Comparison of ENCODE assay signal across 8 cellular contexts in the genomic region with DNA sequence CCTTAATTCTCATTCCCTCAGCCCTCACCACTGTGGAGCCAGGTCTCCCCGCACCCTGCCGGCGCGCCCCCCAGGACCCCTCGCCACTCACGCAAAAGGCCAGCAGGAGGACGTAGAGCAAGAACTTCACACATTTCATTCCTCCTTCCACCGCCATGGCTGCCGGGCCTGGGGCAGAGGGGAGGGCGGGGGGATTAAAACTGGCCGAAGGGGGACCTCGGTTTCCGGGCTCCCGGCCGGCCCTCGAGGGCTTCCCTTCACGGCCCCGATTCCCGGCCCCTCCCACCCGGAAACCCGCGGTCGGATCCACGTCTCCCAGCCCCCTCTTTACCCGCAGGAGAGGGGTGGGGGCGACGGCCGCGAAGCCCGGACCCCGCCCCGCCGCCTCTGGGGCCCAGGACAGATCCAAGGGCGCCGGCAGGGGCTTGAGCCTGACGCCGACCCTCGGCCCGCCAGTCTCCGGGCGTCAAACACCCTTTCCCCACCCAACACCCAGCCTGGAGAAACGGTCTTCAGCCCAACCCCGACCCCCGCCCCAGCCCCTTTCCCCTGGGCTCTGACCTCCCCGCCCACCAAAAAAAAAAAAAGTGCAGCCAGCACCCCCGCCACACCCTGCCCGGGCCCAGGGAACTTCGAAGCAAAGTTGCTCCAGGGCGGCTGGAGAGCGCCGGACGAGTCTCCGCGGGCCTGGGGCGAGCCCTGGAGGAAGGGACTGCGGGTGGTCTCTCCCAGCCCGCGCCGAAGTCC. TPM values are rescaled to one million over a fixed set of nuclear protein-coding genes. Genes with fewer than 3 reads are reported as not detected.
A peak's percentile ranks its signal among the peaks of the same experiment; 100 is the strongest.
DNase-seq lines count a peak whose midpoint lies in the region; ATAC-seq and TF ChIP-seq lines count a peak whose summit lies in the region.

No MANE protein-coding gene starts in this region.

- peaks cover 8% of the 10 kb centered on the region for H3K27me3 Mint-ChIP-seq in progenitor cell of endocrine pancreas

- peaks cover 24% of the 10 kb centered on the region for H3K4me1 Mint-ChIP-seq in progenitor cell of endocrine pancreas (ENCODE audit: low read depth)

- TF ChIP-seq POLR2A in adrenal gland (IDR thresholded peaks at IDR 0.05): no peak

- peaks cover 0 to 38% of the 10 kb centered on the region in 2 donors for H3K36me3 ChIP-seq in adrenal gland (replicated peaks in 1 of 2)

- H3K9me3 Mint-ChIP-seq in progenitor cell of endocrine pancreas (ENCODE audit: low read depth): no peaks in the 10 kb centered on the region

- H3K27ac Mint-ChIP-seq in progenitor cell of endocrine pancreas: peak overlapping the region; percentile 77

- DNase-seq in NCI-H1436 (lab: John Stamatoyannopoulos, UW) (peak; percentile 39), NCI-H1436 treated with DMSO at 0.1 percent for 48 hours (lab: John Stamatoyannopoulos, UW) (no peak), LoVo (ENCODE audit: low spot score) (peak; percentile 49), adrenal gland (peak; percentile 77 to 88 (median 86)), left ventricle myocardium superior (peak; percentile 87), progenitor cell of endocrine pancreas (ENCODE audit: low spot score, unreplicated experiment) (peak; percentile 28), NAMALWA (ENCODE audit: low spot score) (no peak)

- 0% methylated on average over 12 to 59 of the region's 59 CpGs for WGBS in adrenal gland, 4 donors

- peak overlapping the region; percentile 73 to 94 (median 81) for H3K4me3 ChIP-seq in adrenal gland

- peak overlapping the region; percentile 97 to 100 (median 100) for H3K27ac ChIP-seq in adrenal gland

- ATAC-seq in GM21367 (IDR thresholded peaks at IDR 0.05; ENCODE audit: unreplicated experiment) (peak; percentile 7), left ventricle myocardium superior (peak; percentile 56)

- peak overlapping the region; percentile 84 for H3K4me3 Mint-ChIP-seq in progenitor cell of endocrine pancreas (ENCODE audit: low read depth)

- H3K27me3 ChIP-seq in adrenal gland: no peaks in the 10 kb centered on the region

- intact Hi-C loops in adrenal gland (cut with DNase I): no loop called here
- intact Hi-C loops in left ventricle myocardium superior (cut with micrococcal nuclease): no loop called here

- peaks cover 25 to 33% of the 10 kb centered on the region in 2 donors for H3K4me1 ChIP-seq in adrenal gland (replicated peaks in 1 of 2)

- TF ChIP-seq CTCF in adrenal gland (IDR thresholded peaks at IDR 0.05): peak in 1 of 6 experiments; percentile 6
- TF ChIP-seq CTCF in progenitor cell of endocrine pancreas (IDR thresholded peaks at IDR 0.05; ENCODE audit: unreplicated experiment): no peak

- no peaks in the 10 kb centered on the region for H3K9me3 ChIP-seq in adrenal gland (replicated peaks in 1 of 3)

- H3K36me3 Mint-ChIP-seq in progenitor cell of endocrine pancreas (ENCODE audit: insufficient read depth): peaks cover 6% of the 10 kb centered on the region

RNA-seq across cellular contexts. Expression of a gene that starts 0.5 kb away (rescaled TPM):
- 1,000 to 10,000 TPM in 6 of 8 donors, 100 to 1,000 TPM in 2; 796 to 1,954 (median 1,274) TPM for total RNA-seq in adrenal gland
- polyA plus RNA-seq in adrenal gland: 1,000 to 10,000 TPM; 1,798 to 2,350 (median 1,843) TPM
- 733 TPM for total RNA-seq in left ventricle myocardium superior
- 407 and 432 TPM in 2 replicates for total RNA-seq in progenitor cell of endocrine pancreas

RNA-seq across cellular contexts. Expression of a gene that starts 8.2 kb away (rescaled TPM):
- total RNA-seq in adrenal gland (10 to 100 TPM in 1 of 8 donors, 1 to 10 TPM in 7; 1.9 to 25.7 (median 4.0) TPM), left ventricle myocardium superior (13.5 TPM), progenitor cell of endocrine pancreas (7.9 and 9.7 TPM in 2 replicates)
- 10 to 100 TPM in 2 of 3 donors, 1 to 10 TPM in 1; 2.7 to 41.4 (median 32.7) TPM for polyA plus RNA-seq in adrenal gland

RNA-seq across cellular contexts. Expression of a gene that starts 12.5 kb away (rescaled TPM):
- 100 to 1,000 TPM; 180 to 304 (median 220) TPM for total RNA-seq in adrenal gland
- 1,000 to 10,000 TPM in 1 of 3 donors, 100 to 1,000 TPM in 2; 188 to 1,005 (median 657) TPM for polyA plus RNA-seq in adrenal gland
- 124 TPM for total RNA-seq in left ventricle myocardium superior
- total RNA-seq in progenitor cell of endocrine pancreas: 65.8 and 68.5 TPM in 2 replicates

RNA-seq across cellular contexts. Expression of a gene that starts 14.6 kb away (rescaled TPM):
- total RNA-seq in adrenal gland (1 to 10 TPM; 3.3 to 8.3 (median 7.1) TPM), left ventricle myocardium superior (8.9 TPM), progenitor cell of endocrine pancreas (42.8 and 50.3 TPM in 2 replicates)
- 1 to 10 TPM; 2.4 to 4.1 (median 3.8) TPM for polyA plus RNA-seq in adrenal gland

RNA-seq across cellular contexts. Expression of a gene that starts 20.7 kb away (rescaled TPM):
- total RNA-seq in adrenal gland (10 to 100 TPM in 5 of 8 donors, 1 to 10 TPM in 3; 5.7 to 19.7 (median 13.3) TPM), left ventricle myocardium superior (488 TPM), progenitor cell of endocrine pancreas (23.6 and 25.1 TPM in 2 replicates)
- polyA plus RNA-seq in adrenal gland: 10 to 100 TPM in 2 of 3 donors, 1 to 10 TPM in 1; 9.3 to 77.1 (median 53.6) TPM

Comparison
In these comparisons a context has a peak if more than half of its experiments do, and no peak if none do; other contexts are left out.
1. DNase-seq: peak in NCI-H1436 (single experiment), LoVo (single experiment), adrenal gland (7 of 7), left ventricle myocardium superior (single experiment) and progenitor cell of endocrine pancreas (single experiment); none in NCI-H1436 treated with DMSO at 0.1 percent for 48 hours (single experiment) and NAMALWA (single experiment).